1 cellular context compared by ENCODE assay signal in genomic region chr17:76026714-76027158, GRCh38.
A peak's percentile ranks its signal among the peaks of the same experiment; 100 is the strongest.
TF ChIP-seq lines count a peak whose summit lies in the region.

No MANE protein-coding gene starts in this region.

TF ChIP-seq in HepG2, 621 proteins besides CTCF, POLR2A, EP300 and RAD21 (continues in another document):
- TF ChIP-seq HOXA3 (CRISPR knock-in tag; IDR thresholded peaks at IDR 0.05) (no peak), HNF4A (CRISPR knock-in tag; IDR thresholded peaks at IDR 0.05) (peak; percentile 26; the same call in 1 of the 2 replicates), RXRA (CRISPR knock-in tag; IDR thresholded peaks at IDR 0.05) (0 out of 2 replicates have a peak, but pooled peaks have one; percentile 7), ZNF580 (CRISPR knock-in tag; IDR thresholded peaks at IDR 0.05; ENCODE audit: borderline replicate concordance, low read depth) (no peak), STAT6 (CRISPR knock-in tag; IDR thresholded peaks at IDR 0.05; ENCODE audit: borderline replicate concordance) (no peak), ZNF121 (CRISPR knock-in tag; IDR thresholded peaks at IDR 0.05) (no peak), CEBPG (CRISPR knock-in tag; IDR thresholded peaks at IDR 0.05) (no peak), RELA (CRISPR knock-in tag; IDR thresholded peaks at IDR 0.05) (no peak), TEAD3 (CRISPR knock-in tag; optimal IDR thresholded peaks at IDR 0.05; ENCODE audit: borderline replicate concordance) (no peak), MAFG (CRISPR knock-in tag; IDR thresholded peaks at IDR 0.05) (no peak), RBAK (CRISPR knock-in tag; IDR thresholded peaks at IDR 0.05) (no peak), ZNF383 (CRISPR knock-in tag; IDR thresholded peaks at IDR 0.05; ENCODE audit: borderline replicate concordance) (no peak), HNRNPK (IDR thresholded peaks at IDR 0.05; ENCODE audit: low read depth, low read length, poor library complexity, severe bottlenecking) (peak; percentile 32), CCDC6 (CRISPR knock-in tag; IDR thresholded peaks at IDR 0.05) (0 out of 2 replicates have a peak, but pooled peaks have one; percentile 9), ZNF281 (CRISPR knock-in tag; IDR thresholded peaks at IDR 0.05; ENCODE audit: borderline replicate concordance) (no peak), HNRNPH1 (optimal IDR thresholded peaks at IDR 0.05; ENCODE audit: low read depth, low read length) (no peak), MXD1 (CRISPR knock-in tag; IDR thresholded peaks at IDR 0.05) (peak; percentile 60), ZNF260 (CRISPR knock-in tag; IDR thresholded peaks at IDR 0.05; ENCODE audit: borderline replicate concordance, low read depth) (peak; percentile 13; the same call in 1 of the 2 replicates), ZNF235 (CRISPR knock-in tag; IDR thresholded peaks at IDR 0.05; ENCODE audit: borderline replicate concordance) (0 out of 2 replicates have a peak, but pooled peaks have one; percentile 30), GATA4 (IDR thresholded peaks at IDR 0.05; ENCODE audit: borderline replicate concordance, low read depth) (no peak), JARID2 (CRISPR knock-in tag; IDR thresholded peaks at IDR 0.05; ENCODE audit: insufficient replicate concordance) (no peak), SUZ12 (IDR thresholded peaks at IDR 0.05; ENCODE audit: low read depth, low read length) (no peak), BATF2 (CRISPR knock-in tag; IDR thresholded peaks at IDR 0.05) (0 out of 2 replicates have a peak, but pooled peaks have one; percentile 36), ZFX (CRISPR knock-in tag; IDR thresholded peaks at IDR 0.05; ENCODE audit: low read depth) (peak; percentile 64), YY1 (IDR thresholded peaks at IDR 0.05; ENCODE audit: insufficient read depth, insufficient replicate concordance, low read depth, low read length) (peak; percentile 36), ARID5B (CRISPR knock-in tag; IDR thresholded peaks at IDR 0.05) (no peak), SCMH1 (CRISPR knock-in tag; IDR thresholded peaks at IDR 0.05; ENCODE audit: borderline replicate concordance) (no peak), HNF1B (CRISPR knock-in tag; IDR thresholded peaks at IDR 0.05) (peak; percentile 34; the same call in 1 of the 2 replicates), ZNF343 (CRISPR knock-in tag; IDR thresholded peaks at IDR 0.05) (no peak), SOX13 (IDR thresholded peaks at IDR 0.05) (no peak), SOX13 (CRISPR knock-in tag; conservative IDR thresholded peaks at IDR 0.05 in 1 of 2, IDR thresholded peaks at IDR 0.05 in 1 of 2) (0 out of 4 replicates have a peak, but pooled peaks of 1 of the 2 experiments have one; percentile 3), HINFP (CRISPR knock-in tag; IDR thresholded peaks at IDR 0.05; ENCODE audit: low read depth) (no peak), ZNF629 (CRISPR knock-in tag; conservative IDR thresholded peaks at IDR 0.05) (no peak), ZFY (CRISPR knock-in tag; IDR thresholded peaks at IDR 0.05) (peak; percentile 50; the same call in 1 of the 2 replicates), ZNF232 (CRISPR knock-in tag; IDR thresholded peaks at IDR 0.05; ENCODE audit: borderline replicate concordance) (0 out of 2 replicates have a peak, but pooled peaks have one; percentile 70), SNAPC5 (CRISPR knock-in tag; IDR thresholded peaks at IDR 0.05; ENCODE audit: borderline replicate concordance) (no peak), ZNF142 (CRISPR knock-in tag; IDR thresholded peaks at IDR 0.05) (0 out of 2 replicates have a peak, but pooled peaks have one; percentile 21), FOXJ3 (CRISPR knock-in tag; IDR thresholded peaks at IDR 0.05; ENCODE audit: borderline replicate concordance) (no peak), FOXK1 (CRISPR knock-in tag; IDR thresholded peaks at IDR 0.05; ENCODE audit: borderline replicate concordance, low read depth) (peak; percentile 18; the same call in 1 of the 2 replicates)
